1 cellular context compared by ENCODE assay signal in genomic region chr2:127523269-127523930, GRCh38.
TF ChIP-seq lines count a peak whose summit lies in the region.

No MANE protein-coding gene starts in this region.

TF ChIP-seq in GM23338, 12 proteins besides CTCF, POLR2A, EP300 and RAD21:
- TF ChIP-seq CREB1 (CRISPR knock-in tag; IDR thresholded peaks at IDR 0.05; ENCODE audit: low read depth): no peak
- no peak for TF ChIP-seq JUNB (IDR thresholded peaks at IDR 0.05; ENCODE audit: unreplicated experiment)
- no peak for TF ChIP-seq POLR2AphosphoS5 (IDR thresholded peaks at IDR 0.05; ENCODE audit: low read depth)
- TF ChIP-seq EZH2phosphoT487 (IDR thresholded peaks at IDR 0.05; ENCODE audit: unreplicated experiment): no peak
- TF ChIP-seq ETS1 (IDR thresholded peaks at IDR 0.05): no peak
- no peak for TF ChIP-seq EZH2 (IDR thresholded peaks at IDR 0.05; ENCODE audit: low read depth, unreplicated experiment)
- TF ChIP-seq ZNF462 (CRISPR knock-in tag; IDR thresholded peaks at IDR 0.05): no peak
TF ChIP-seq in GM23338: peak in this region for 0.
